Comparison of ENCODE assay signal across 27 cellular contexts in genomic region chr7:13907824-13908223, GRCh38.
"Had no signal": no experiment of that assay in that cellular context is flagged by ENCODE, and none has a peak within 500 bp of the region (broad histone marks: within the 10 kb centered on the region; RNA-seq: fewer than 3 reads in every experiment).

No MANE protein-coding gene starts in this region.

- H3K27ac ChIP-seq: epithelial cell of prostate, gastrocnemius medialis, left lung, ovary, right lobe of liver, suprapubic skin, transverse colon, upper lobe of right lung, uterus had no signal

- DNase-seq: effector CD8-positive, alpha-beta T cell; endodermal cell; gastrocnemius medialis; head of caudate nucleus; left lung; mesenchymal stem cell; naive thymus-derived CD4-positive, alpha-beta T cell; occipital lobe; ovary; retina; right lobe of liver; small intestine; stimulated activated CD4-positive, alpha-beta T cell treated with anti-CD3 and anti-CD28 coated beads, Interleukin-15, amount 100 ng/mL, for 24 hours; stimulated activated CD4-positive, alpha-beta T cell treated with anti-CD3 and anti-CD28 coated beads, Interleukin-2, amount 100 ng/mL, for 48 hours; stimulated activated CD8-positive, alpha-beta memory T cell treated with anti-CD3 and anti-CD28 coated beads, Interleukin-4, amount 100 ng/mL, for 48 hours; stimulated activated naive CD4-positive, alpha-beta T cell; stimulated activated naive CD8-positive, alpha-beta T cell treated with anti-CD3 and anti-CD28 coated beads, Interleukin-15, amount 100 ng/mL, for 72 hours; transverse colon; upper lobe of right lung; uterus had no signal

- H3K27me3 Mint-ChIP-seq: naive thymus-derived CD4-positive, alpha-beta T cell; stimulated activated naive CD8-positive, alpha-beta T cell treated with anti-CD3 and anti-CD28 coated beads, Interleukin-15, amount 100 ng/mL, for 72 hours had no signal

- ATAC-seq: esophagus mucosa; gastrocnemius medialis; left lung; naive thymus-derived CD4-positive, alpha-beta T cell; right lobe of liver; stimulated activated naive CD8-positive, alpha-beta T cell treated with anti-CD3 and anti-CD28 coated beads, Interleukin-15, amount 100 ng/mL, for 72 hours; upper lobe of right lung had no signal

- H3K27me3 ChIP-seq: gastrocnemius medialis, left lung, ovary, right lobe of liver, suprapubic skin, transverse colon, upper lobe of right lung, uterus had no signal

- H3K4me1 ChIP-seq: gastrocnemius medialis, right lobe of liver, suprapubic skin, uterus had no signal

- H3K9me3 Mint-ChIP-seq: dendritic cell treated with granulocyte-macrophage colony-stimulating factor and Interleukin-4, amounts not matched to agents 40 ng/mL and 50 ng/mL, for 4 days; endodermal cell; mesothelial cell of epicardium; stimulated activated naive CD8-positive, alpha-beta T cell treated with anti-CD3 and anti-CD28 coated beads, Interleukin-15, amount 100 ng/mL, for 72 hours had no signal

- H3K4me3 Mint-ChIP-seq: dendritic cell treated with granulocyte-macrophage colony-stimulating factor and Interleukin-4, amounts not matched to agents 40 ng/mL and 50 ng/mL, for 4 days; endodermal cell; mesothelial cell of epicardium; naive thymus-derived CD4-positive, alpha-beta T cell; stimulated activated naive CD8-positive, alpha-beta T cell treated with anti-CD3 and anti-CD28 coated beads, Interleukin-15, amount 100 ng/mL, for 72 hours had no signal

- H3K4me1 Mint-ChIP-seq: endodermal cell had no signal

- H3K36me3 Mint-ChIP-seq: naive thymus-derived CD4-positive, alpha-beta T cell had no signal

- FAIRE-seq: colon, keratinocyte, small intestine had no signal

- H3K4me3 ChIP-seq: gastrocnemius medialis, left lung, ovary, right lobe of liver, suprapubic skin, transverse colon, upper lobe of right lung, uterus had no signal

- H3K9me3 ChIP-seq: gastrocnemius medialis, left lung, ovary, right lobe of liver, suprapubic skin, transverse colon, upper lobe of right lung, uterus had no signal

- H3K36me3 ChIP-seq: gastrocnemius medialis, left lung, ovary, right lobe of liver, suprapubic skin, transverse colon, uterus had no signal

- H3K27ac Mint-ChIP-seq: dendritic cell treated with granulocyte-macrophage colony-stimulating factor and Interleukin-4, amounts not matched to agents 40 ng/mL and 50 ng/mL, for 4 days; endodermal cell; mesothelial cell of epicardium; naive thymus-derived CD4-positive, alpha-beta T cell; stimulated activated naive CD8-positive, alpha-beta T cell treated with anti-CD3 and anti-CD28 coated beads, Interleukin-15, amount 100 ng/mL, for 72 hours had no signal
